8 cellular contexts compared by ENCODE assay signal in genomic region chrX:103919336-103919682, GRCh38. TPM values are rescaled to one million over a fixed set of nuclear protein-coding genes. Genes with fewer than 3 reads are reported as not detected.
DNase-seq lines count a peak whose midpoint lies in the region; ATAC-seq and TF ChIP-seq lines count a peak whose summit lies in the region.

No MANE protein-coding gene starts in this region.

- intact Hi-C loops in activated CD4-positive, alpha-beta T cell treated with anti-CD3 and anti-CD28 coated beads, Interleukin-2, amount 10 ng/mL, durations not matched to agents 24 days and 14 days (cut with micrococcal nuclease): loop anchor here (2.0 kb wide), 1 partner anchor 13 kb away; no protein-coding TSS in a partner anchor

- H2AFZ ChIP-seq in neural cell (ENCODE audit: low read depth, low read length): peak overlapping the region; percentile 33

- peak overlapping the region; percentile 93 for H3K9ac ChIP-seq in neural cell (ENCODE audit: low read length)

- peak overlapping the region; percentile 97 for H3K4me3 Mint-ChIP-seq in activated CD4-positive, alpha-beta T cell treated with anti-CD3 and anti-CD28 coated beads, Interleukin-2, amount 10 ng/mL, durations not matched to agents 24 days and 14 days

- peaks cover 4% of the 10 kb centered on the region for H3K36me3 Mint-ChIP-seq in activated CD4-positive, alpha-beta T cell treated with anti-CD3 and anti-CD28 coated beads, Interleukin-2, amount 10 ng/mL, durations not matched to agents 24 days and 14 days (ENCODE audit: low read depth)

- H3K4me1 Mint-ChIP-seq in activated CD4-positive, alpha-beta T cell treated with anti-CD3 and anti-CD28 coated beads, Interleukin-2, amount 10 ng/mL, durations not matched to agents 24 days and 14 days: peaks cover 14% of the 10 kb centered on the region

- peak overlapping the region; percentile 64 for H3K4me3 ChIP-seq in AG04449 (ENCODE audit: low read depth, low read length)
- peak overlapping the region; percentile 58 for H3K4me3 ChIP-seq in GM12875 (ENCODE audit: low read depth, low read length)
- peak overlapping the region; percentile 66 for H3K4me3 ChIP-seq in fibroblast of the aortic adventitia (ENCODE audit: low read depth, low read length)
- peak overlapping the region; percentile 76 for H3K4me3 ChIP-seq in neural cell (ENCODE audit: low read length)

- no peaks in the 10 kb centered on the region for H3F3A ChIP-seq in neural cell (ENCODE audit: insufficient read depth, low read length, poor library complexity, severe bottlenecking)

- H3K4me2 ChIP-seq in neural cell (ENCODE audit: low read length): peak overlapping the region; percentile 59

- no peak for TF ChIP-seq EP300 in neural cell (conservative IDR thresholded peaks at IDR 0.05; ENCODE audit: poor library complexity, severe bottlenecking)

- H4K20me1 ChIP-seq in neural cell (ENCODE audit: insufficient read depth): no peaks in the 10 kb centered on the region

- DNase-seq in AG04449 (ENCODE audit: low read depth, low spot score) (no peak), NCI-H2081 (lab: John Stamatoyannopoulos, UW) (peak; percentile 73 to 78), fibroblast of the aortic adventitia (ENCODE audit: low read depth) (peak; percentile 54)
- DNase-seq in activated CD4-positive, alpha-beta T cell treated with anti-CD3 and anti-CD28 coated beads, Interleukin-2, amount 10 ng/mL, durations not matched to agents 24 days and 14 days: no peak
- DNase-seq in stimulated activated CD4-positive, alpha-beta T cell treated with anti-CD3 and anti-CD28 coated beads, Interleukin-2, amount 100 ng/mL, for 24 hours: no peak

- no peaks in the 10 kb centered on the region for H3K9me2 ChIP-seq in neural cell (ENCODE audit: insufficient read depth, low read length)

- H3K9me3 ChIP-seq in neural cell (ENCODE audit: low read length): no peaks in the 10 kb centered on the region

- CTCF ChIA-PET in AG04449 (lab: Yijun Ruan, JAX): interaction anchor here (1.0 to 2.3 kb wide), 7 partner anchors 11 to 217 kb away, joined by 3 to 8 read pairs (median 5); no protein-coding TSS in a partner anchor

- TF ChIP-seq CTCF in AG04449 (IDR thresholded peaks at IDR 0.05; ENCODE audit: insufficient read depth, low read length, missing control alignments) (peak; percentile 21), GM12875 (IDR thresholded peaks at IDR 0.05; ENCODE audit: borderline replicate concordance, insufficient read depth, low read depth, low read length) (peak; percentile 44), fibroblast of the aortic adventitia (IDR thresholded peaks at IDR 0.05; ENCODE audit: insufficient read depth, low read length) (peak; percentile 58), neural cell (IDR thresholded peaks at IDR 0.05; ENCODE audit: poor library complexity, severe bottlenecking) (peak; percentile 56)

- no peaks in the 10 kb centered on the region for H3K27me3 Mint-ChIP-seq in activated CD4-positive, alpha-beta T cell treated with anti-CD3 and anti-CD28 coated beads, Interleukin-2, amount 10 ng/mL, durations not matched to agents 24 days and 14 days

- H3K27ac Mint-ChIP-seq in activated CD4-positive, alpha-beta T cell treated with anti-CD3 and anti-CD28 coated beads, Interleukin-2, amount 10 ng/mL, durations not matched to agents 24 days and 14 days: peak overlapping the region; percentile 97

- no peaks in the 10 kb centered on the region for H3K9me3 Mint-ChIP-seq in activated CD4-positive, alpha-beta T cell treated with anti-CD3 and anti-CD28 coated beads, Interleukin-2, amount 10 ng/mL, durations not matched to agents 24 days and 14 days

- TF ChIP-seq RAD21 in neural cell (conservative IDR thresholded peaks at IDR 0.05): no peak

- POLR2A ChIA-PET in AG04449 (lab: Yijun Ruan, JAX): no interaction called here

- H3K79me2 ChIP-seq in neural cell (replicated peaks; ENCODE audit: insufficient read depth, low read length): peaks cover 10% of the 10 kb centered on the region

- H3K27ac ChIP-seq in neural cell (ENCODE audit: low read length): peak overlapping the region; percentile 93

- peak; percentile 61 for ATAC-seq in HG02763 (IDR thresholded peaks at IDR 0.05; ENCODE audit: unreplicated experiment)

- H3K36me3 ChIP-seq in neural cell (ENCODE audit: insufficient read depth, low read length): no peaks in the 10 kb centered on the region

- no peaks in the 10 kb centered on the region for H3K27me3 ChIP-seq in neural cell (ENCODE audit: insufficient read depth, low read depth, low read length)

TF ChIP-seq in neural cell, 6 proteins besides CTCF, POLR2A, EP300 and RAD21:
- TF ChIP-seq POLR2AphosphoS5 (IDR thresholded peaks at IDR 0.05): no peak
- TF ChIP-seq, protein P1, sequence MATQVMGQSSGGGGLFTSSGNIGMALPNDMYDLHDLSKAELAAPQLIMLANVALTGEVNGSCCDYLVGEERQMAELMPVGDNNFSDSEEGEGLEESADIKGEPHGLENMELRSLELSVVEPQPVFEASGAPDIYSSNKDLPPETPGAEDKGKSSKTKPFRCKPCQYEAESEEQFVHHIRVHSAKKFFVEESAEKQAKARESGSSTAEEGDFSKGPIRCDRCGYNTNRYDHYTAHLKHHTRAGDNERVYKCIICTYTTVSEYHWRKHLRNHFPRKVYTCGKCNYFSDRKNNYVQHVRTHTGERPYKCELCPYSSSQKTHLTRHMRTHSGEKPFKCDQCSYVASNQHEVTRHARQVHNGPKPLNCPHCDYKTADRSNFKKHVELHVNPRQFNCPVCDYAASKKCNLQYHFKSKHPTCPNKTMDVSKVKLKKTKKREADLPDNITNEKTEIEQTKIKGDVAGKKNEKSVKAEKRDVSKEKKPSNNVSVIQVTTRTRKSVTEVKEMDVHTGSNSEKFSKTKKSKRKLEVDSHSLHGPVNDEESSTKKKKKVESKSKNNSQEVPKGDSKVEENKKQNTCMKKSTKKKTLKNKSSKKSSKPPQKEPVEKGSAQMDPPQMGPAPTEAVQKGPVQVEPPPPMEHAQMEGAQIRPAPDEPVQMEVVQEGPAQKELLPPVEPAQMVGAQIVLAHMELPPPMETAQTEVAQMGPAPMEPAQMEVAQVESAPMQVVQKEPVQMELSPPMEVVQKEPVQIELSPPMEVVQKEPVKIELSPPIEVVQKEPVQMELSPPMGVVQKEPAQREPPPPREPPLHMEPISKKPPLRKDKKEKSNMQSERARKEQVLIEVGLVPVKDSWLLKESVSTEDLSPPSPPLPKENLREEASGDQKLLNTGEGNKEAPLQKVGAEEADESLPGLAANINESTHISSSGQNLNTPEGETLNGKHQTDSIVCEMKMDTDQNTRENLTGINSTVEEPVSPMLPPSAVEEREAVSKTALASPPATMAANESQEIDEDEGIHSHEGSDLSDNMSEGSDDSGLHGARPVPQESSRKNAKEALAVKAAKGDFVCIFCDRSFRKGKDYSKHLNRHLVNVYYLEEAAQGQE (IDR thresholded peaks at IDR 0.05; ENCODE audit: borderline replicate concordance): no peak
- TF ChIP-seq MXI1 (conservative IDR thresholded peaks at IDR 0.05; ENCODE audit: poor library complexity, severe bottlenecking): peak; percentile 30

RNA-seq across cellular contexts. Expression of gene TMSB15B, which starts 43.1 kb away (rescaled TPM):
- total RNA-seq in activated CD4-positive, alpha-beta T cell treated with anti-CD3 and anti-CD28 coated beads, Interleukin-2, amount 10 ng/mL, durations not matched to agents 24 days and 14 days: 7.3 and 8.7 TPM in 2 replicates
- total RNA-seq in fibroblast of the aortic adventitia (ENCODE audit: low replicate concordance): 7.0 and 7.6 TPM in 2 replicates
- 128 and 133 TPM in 2 replicates for polyA plus RNA-seq in neural cell
- 36.1 and 44.8 TPM in 2 replicates for polyA minus RNA-seq in neural cell

Comparison
In these comparisons a context has a peak if more than half of its experiments do, and no peak if none do; other contexts are left out.
1. DNase-seq: peak in NCI-H2081 (2 of 2) and fibroblast of the aortic adventitia (single experiment); none in AG04449 (single experiment), activated CD4-positive, alpha-beta T cell treated with anti-CD3 and anti-CD28 coated beads, Interleukin-2, amount 10 ng/mL, durations not matched to agents 24 days and 14 days (single experiment) and stimulated activated CD4-positive, alpha-beta T cell treated with anti-CD3 and anti-CD28 coated beads, Interleukin-2, amount 100 ng/mL, for 24 hours (0 of 2).
2. Peak in every context shown above with its lines, with median percentiles within 50 percentile points of each other: H3K4me3 ChIP-seq and CTCF ChIP-seq.